In the genomic region with DNA sequence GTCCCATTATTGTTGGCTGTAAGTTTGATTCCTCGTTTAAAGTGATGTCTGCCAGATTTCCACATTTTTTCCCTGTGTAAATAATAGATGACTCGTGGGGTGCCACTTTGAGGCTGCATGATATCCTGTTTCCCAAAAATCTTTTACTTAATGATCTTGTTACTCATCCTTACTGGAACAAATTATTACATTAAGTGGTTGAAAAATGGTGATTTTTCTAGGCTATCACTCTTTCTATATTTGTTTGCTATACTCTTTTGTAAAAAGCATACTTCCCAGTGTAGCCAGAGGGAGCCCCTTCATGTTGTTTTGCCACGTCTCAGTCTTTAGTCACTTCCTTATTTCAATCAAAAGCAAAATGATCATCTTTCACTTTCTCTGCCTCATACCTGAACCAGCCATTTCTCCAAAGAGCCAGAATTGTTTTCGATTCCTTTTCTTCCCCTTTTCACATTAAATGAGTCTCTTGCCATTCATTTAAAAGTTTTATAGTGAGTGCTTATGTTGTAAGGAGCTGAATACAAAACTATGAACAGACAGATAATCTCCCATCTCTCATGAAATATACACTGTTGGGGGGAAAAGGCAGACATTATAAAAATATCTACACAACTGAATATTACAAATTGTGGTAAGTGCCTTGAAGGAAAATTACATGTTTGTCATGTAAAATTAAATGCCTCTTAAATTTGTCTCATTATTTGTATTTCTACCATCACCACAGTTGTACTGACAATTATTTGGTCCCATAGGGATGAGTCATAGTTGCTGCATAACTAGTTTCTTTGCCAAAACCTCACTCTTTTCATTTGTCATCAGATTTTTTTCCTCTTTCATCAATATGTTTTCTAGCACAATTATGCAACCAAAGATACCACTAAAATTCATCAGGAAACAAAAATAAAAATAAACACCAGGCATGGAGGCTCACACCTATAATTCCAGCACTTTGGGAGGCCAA, we compare ENCODE assay signal across 1 cellular context.
TF ChIP-seq lines count a peak whose summit lies in the region.

No MANE protein-coding gene starts in this region.

TF ChIP-seq in SK-N-SH, 30 proteins besides CTCF, POLR2A, EP300 and RAD21 (continued from another document):
- TF ChIP-seq, protein P1, sequence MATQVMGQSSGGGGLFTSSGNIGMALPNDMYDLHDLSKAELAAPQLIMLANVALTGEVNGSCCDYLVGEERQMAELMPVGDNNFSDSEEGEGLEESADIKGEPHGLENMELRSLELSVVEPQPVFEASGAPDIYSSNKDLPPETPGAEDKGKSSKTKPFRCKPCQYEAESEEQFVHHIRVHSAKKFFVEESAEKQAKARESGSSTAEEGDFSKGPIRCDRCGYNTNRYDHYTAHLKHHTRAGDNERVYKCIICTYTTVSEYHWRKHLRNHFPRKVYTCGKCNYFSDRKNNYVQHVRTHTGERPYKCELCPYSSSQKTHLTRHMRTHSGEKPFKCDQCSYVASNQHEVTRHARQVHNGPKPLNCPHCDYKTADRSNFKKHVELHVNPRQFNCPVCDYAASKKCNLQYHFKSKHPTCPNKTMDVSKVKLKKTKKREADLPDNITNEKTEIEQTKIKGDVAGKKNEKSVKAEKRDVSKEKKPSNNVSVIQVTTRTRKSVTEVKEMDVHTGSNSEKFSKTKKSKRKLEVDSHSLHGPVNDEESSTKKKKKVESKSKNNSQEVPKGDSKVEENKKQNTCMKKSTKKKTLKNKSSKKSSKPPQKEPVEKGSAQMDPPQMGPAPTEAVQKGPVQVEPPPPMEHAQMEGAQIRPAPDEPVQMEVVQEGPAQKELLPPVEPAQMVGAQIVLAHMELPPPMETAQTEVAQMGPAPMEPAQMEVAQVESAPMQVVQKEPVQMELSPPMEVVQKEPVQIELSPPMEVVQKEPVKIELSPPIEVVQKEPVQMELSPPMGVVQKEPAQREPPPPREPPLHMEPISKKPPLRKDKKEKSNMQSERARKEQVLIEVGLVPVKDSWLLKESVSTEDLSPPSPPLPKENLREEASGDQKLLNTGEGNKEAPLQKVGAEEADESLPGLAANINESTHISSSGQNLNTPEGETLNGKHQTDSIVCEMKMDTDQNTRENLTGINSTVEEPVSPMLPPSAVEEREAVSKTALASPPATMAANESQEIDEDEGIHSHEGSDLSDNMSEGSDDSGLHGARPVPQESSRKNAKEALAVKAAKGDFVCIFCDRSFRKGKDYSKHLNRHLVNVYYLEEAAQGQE (IDR thresholded peaks at IDR 0.05; ENCODE audit: low read depth, low read length) = no peak
- TF ChIP-seq, protein P2, sequence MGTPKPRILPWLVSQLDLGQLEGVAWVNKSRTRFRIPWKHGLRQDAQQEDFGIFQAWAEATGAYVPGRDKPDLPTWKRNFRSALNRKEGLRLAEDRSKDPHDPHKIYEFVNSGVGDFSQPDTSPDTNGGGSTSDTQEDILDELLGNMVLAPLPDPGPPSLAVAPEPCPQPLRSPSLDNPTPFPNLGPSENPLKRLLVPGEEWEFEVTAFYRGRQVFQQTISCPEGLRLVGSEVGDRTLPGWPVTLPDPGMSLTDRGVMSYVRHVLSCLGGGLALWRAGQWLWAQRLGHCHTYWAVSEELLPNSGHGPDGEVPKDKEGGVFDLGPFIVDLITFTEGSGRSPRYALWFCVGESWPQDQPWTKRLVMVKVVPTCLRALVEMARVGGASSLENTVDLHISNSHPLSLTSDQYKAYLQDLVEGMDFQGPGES (IDR thresholded peaks at IDR 0.05; ENCODE audit: low read depth, low read length) = no peak
- TF ChIP-seq FOXM1 (IDR thresholded peaks at IDR 0.05; ENCODE audit: low read depth) (no peak), NFIC (IDR thresholded peaks at IDR 0.05; ENCODE audit: borderline replicate concordance) (peak; percentile 85), MXI1 (IDR thresholded peaks at IDR 0.05; ENCODE audit: low read depth, low read length) (no peak), POLR2AphosphoS5 (IDR thresholded peaks at IDR 0.05; ENCODE audit: low read depth, low read length) (no peak), FOSL2 (IDR thresholded peaks at IDR 0.05; ENCODE audit: borderline replicate concordance, low read depth) (peak; percentile 80), ELF1 (IDR thresholded peaks at IDR 0.05) (no peak), RFX5 (IDR thresholded peaks at IDR 0.05; ENCODE audit: low read length) (no peak), GABPA (IDR thresholded peaks at IDR 0.05; ENCODE audit: low read depth) (no peak), TEAD4 (IDR thresholded peaks at IDR 0.05; ENCODE audit: borderline replicate concordance, insufficient read depth) (peak; percentile 23; the same call in 1 of the 2 replicates), TCF12 (IDR thresholded peaks at IDR 0.05) (peak; percentile 48), SMC3 (IDR thresholded peaks at IDR 0.05; ENCODE audit: low read depth, low read length) (no peak), FOXJ3 (CRISPR knock-in tag; IDR thresholded peaks at IDR 0.05) (no peak), SIN3A (IDR thresholded peaks at IDR 0.05; ENCODE audit: borderline replicate concordance, low read depth, low read length) (no peak), YY1 (IDR thresholded peaks at IDR 0.05; ENCODE audit: low read depth) (no peak), MEF2A (IDR thresholded peaks at IDR 0.05; ENCODE audit: borderline replicate concordance, low read depth) (no peak), JUND (IDR thresholded peaks at IDR 0.05) (peak; percentile 80), CHD2 (IDR thresholded peaks at IDR 0.05; ENCODE audit: low read length, partially characterized antibody) (no peak), NRF1 (IDR thresholded peaks at IDR 0.05; ENCODE audit: low read depth, low read length) (no peak), TAF1 (IDR thresholded peaks at IDR 0.05; ENCODE audit: borderline replicate concordance, low read depth, low read length) (no peak)
- TF ChIP-seq, protein P3, sequence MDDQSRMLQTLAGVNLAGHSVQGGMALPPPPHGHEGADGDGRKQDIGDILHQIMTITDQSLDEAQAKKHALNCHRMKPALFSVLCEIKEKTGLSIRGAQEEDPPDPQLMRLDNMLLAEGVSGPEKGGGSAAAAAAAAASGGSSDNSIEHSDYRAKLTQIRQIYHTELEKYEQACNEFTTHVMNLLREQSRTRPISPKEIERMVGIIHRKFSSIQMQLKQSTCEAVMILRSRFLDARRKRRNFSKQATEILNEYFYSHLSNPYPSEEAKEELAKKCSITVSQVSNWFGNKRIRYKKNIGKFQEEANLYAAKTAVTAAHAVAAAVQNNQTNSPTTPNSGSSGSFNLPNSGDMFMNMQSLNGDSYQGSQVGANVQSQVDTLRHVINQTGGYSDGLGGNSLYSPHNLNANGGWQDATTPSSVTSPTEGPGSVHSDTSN (IDR thresholded peaks at IDR 0.05) = peak; percentile 50
- TF ChIP-seq, protein P4, sequence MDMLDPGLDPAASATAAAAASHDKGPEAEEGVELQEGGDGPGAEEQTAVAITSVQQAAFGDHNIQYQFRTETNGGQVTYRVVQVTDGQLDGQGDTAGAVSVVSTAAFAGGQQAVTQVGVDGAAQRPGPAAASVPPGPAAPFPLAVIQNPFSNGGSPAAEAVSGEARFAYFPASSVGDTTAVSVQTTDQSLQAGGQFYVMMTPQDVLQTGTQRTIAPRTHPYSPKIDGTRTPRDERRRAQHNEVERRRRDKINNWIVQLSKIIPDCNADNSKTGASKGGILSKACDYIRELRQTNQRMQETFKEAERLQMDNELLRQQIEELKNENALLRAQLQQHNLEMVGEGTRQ (IDR thresholded peaks at IDR 0.05; ENCODE audit: borderline replicate concordance, low read depth, low read length) = no peak
- TF ChIP-seq, protein P5, sequence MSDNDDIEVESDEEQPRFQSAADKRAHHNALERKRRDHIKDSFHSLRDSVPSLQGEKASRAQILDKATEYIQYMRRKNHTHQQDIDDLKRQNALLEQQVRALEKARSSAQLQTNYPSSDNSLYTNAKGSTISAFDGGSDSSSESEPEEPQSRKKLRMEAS (IDR thresholded peaks at IDR 0.05; ENCODE audit: low read depth) = no peak
- TF ChIP-seq, protein P6, sequence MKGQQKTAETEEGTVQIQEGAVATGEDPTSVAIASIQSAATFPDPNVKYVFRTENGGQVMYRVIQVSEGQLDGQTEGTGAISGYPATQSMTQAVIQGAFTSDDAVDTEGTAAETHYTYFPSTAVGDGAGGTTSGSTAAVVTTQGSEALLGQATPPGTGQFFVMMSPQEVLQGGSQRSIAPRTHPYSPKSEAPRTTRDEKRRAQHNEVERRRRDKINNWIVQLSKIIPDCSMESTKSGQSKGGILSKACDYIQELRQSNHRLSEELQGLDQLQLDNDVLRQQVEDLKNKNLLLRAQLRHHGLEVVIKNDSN (IDR thresholded peaks at IDR 0.05; ENCODE audit: borderline replicate concordance, low read depth) = no peak
